ENCODE assay signal across 8 cellular contexts in genomic region chr2:234495076-234495800, GRCh38. TPM values are rescaled to one million over a fixed set of nuclear protein-coding genes. Genes with fewer than 3 reads are reported as not detected.
DNase-seq lines count a peak whose midpoint lies in the region; ATAC-seq and TF ChIP-seq lines count a peak whose summit lies in the region.

No MANE protein-coding gene starts in this region.

- no peak for ATAC-seq in activated naive CD4-positive, alpha-beta T cell treated with anti-CD3 and anti-CD28 coated beads, Interleukin-2, amount 50 U/mL, for 72 hours
- no peak for ATAC-seq in stimulated activated naive B cell treated with anti-CD40 and anti-IgM and Interleukin-4, amounts not matched to agents 10 μg/mL and 1 μg/mL and 100 μg/mL, for 72 hours (replicated peaks)
- no peak for ATAC-seq in HG03378 (IDR thresholded peaks at IDR 0.05; ENCODE audit: unreplicated experiment)

- TF ChIP-seq CTCF in HFFc6 (IDR thresholded peaks at IDR 0.05), result no peak
- no peak for TF ChIP-seq CTCF in GM10248 (IDR thresholded peaks at IDR 0.05; ENCODE audit: control extremely low read depth, extremely low read depth, low read depth, missing control alignments)

- no peaks in the 10 kb centered on the region for H3K9me3 ChIP-seq in iPS-15b (ENCODE audit: control insufficient read depth, insufficient read depth, low read length)

- peaks cover 4% of the 10 kb centered on the region; the same call in 1 of the 2 replicates for H3K9me3 Mint-ChIP-seq in HFFc6
- no peaks in the 10 kb centered on the region for H3K9me3 Mint-ChIP-seq in activated naive CD4-positive, alpha-beta T cell treated with anti-CD3 and anti-CD28 coated beads, Interleukin-2, amount 50 U/mL, for 72 hours
- no peaks in the 10 kb centered on the region for H3K9me3 Mint-ChIP-seq in stimulated activated naive B cell treated with anti-CD40 and anti-IgM and Interleukin-4, amounts not matched to agents 10 μg/mL and 1 μg/mL and 100 μg/mL, for 72 hours

- CTCF ChIA-PET in GM10248 (lab: Yijun Ruan, JAX), result interaction anchor here (0.9 to 3.4 kb wide), 3 partner anchors 13 to 206 kb away, joined by 3 to 25 read pairs (median 5); no protein-coding TSS in a partner anchor

- no peaks in the 10 kb centered on the region for H3K36me3 ChIP-seq in iPS-15b (ENCODE audit: control insufficient read depth, insufficient read depth, low read length)

- H3K36me3 Mint-ChIP-seq in HFFc6 (ENCODE audit: low read depth), result peaks cover 6% of the 10 kb centered on the region
- peaks cover 26 to 39% of the 10 kb centered on the region in 2 donors for H3K36me3 Mint-ChIP-seq in activated naive CD4-positive, alpha-beta T cell treated with anti-CD3 and anti-CD28 coated beads, Interleukin-2, amount 50 U/mL, for 72 hours
- peaks cover 2 to 17% of the 10 kb centered on the region in 2 donors for H3K36me3 Mint-ChIP-seq in stimulated activated naive B cell treated with anti-CD40 and anti-IgM and Interleukin-4, amounts not matched to agents 10 μg/mL and 1 μg/mL and 100 μg/mL, for 72 hours

- no peak overlapping the region for H3K27ac Mint-ChIP-seq in HFFc6
- peak overlapping the region; percentile 97 for H3K27ac Mint-ChIP-seq in activated naive CD4-positive, alpha-beta T cell treated with anti-CD3 and anti-CD28 coated beads, Interleukin-2, amount 50 U/mL, for 72 hours
- H3K27ac Mint-ChIP-seq in stimulated activated naive B cell treated with anti-CD40 and anti-IgM and Interleukin-4, amounts not matched to agents 10 μg/mL and 1 μg/mL and 100 μg/mL, for 72 hours, result peak overlapping the region; percentile 31

- POLR2A ChIA-PET in GM10248 (lab: Yijun Ruan, JAX), result no interaction called here

- H3K27me3 ChIP-seq in iPS-15b (ENCODE audit: control insufficient read depth, insufficient read depth, low read length), result peaks cover 32% of the 10 kb centered on the region

- peak overlapping the region; percentile 40 for H3K9ac ChIP-seq in iPS-15b (ENCODE audit: low read depth, low read length)

- H3K4me3 Mint-ChIP-seq in HFFc6, result peak overlapping the region; percentile 93
- peak overlapping the region; percentile 84 to 93 for H3K4me3 Mint-ChIP-seq in stimulated activated naive B cell treated with anti-CD40 and anti-IgM and Interleukin-4, amounts not matched to agents 10 μg/mL and 1 μg/mL and 100 μg/mL, for 72 hours

- H3K27me3 Mint-ChIP-seq in HFFc6 (ENCODE audit: insufficient read depth), result no peaks in the 10 kb centered on the region
- no peaks in the 10 kb centered on the region for H3K27me3 Mint-ChIP-seq in stimulated activated naive B cell treated with anti-CD40 and anti-IgM and Interleukin-4, amounts not matched to agents 10 μg/mL and 1 μg/mL and 100 μg/mL, for 72 hours

- peaks cover 34% of the 10 kb centered on the region for H3K4me1 Mint-ChIP-seq in HFFc6 (ENCODE audit: low read depth)
- H3K4me1 Mint-ChIP-seq in stimulated activated naive B cell treated with anti-CD40 and anti-IgM and Interleukin-4, amounts not matched to agents 10 μg/mL and 1 μg/mL and 100 μg/mL, for 72 hours, result peaks cover 42 to 57% of the 10 kb centered on the region in 2 donors

- H3K4me3 ChIP-seq in iPS-15b (ENCODE audit: low read depth, low read length), result peak overlapping the region; percentile 93

- H3K4me1 ChIP-seq in iPS-15b (ENCODE audit: control insufficient read depth, insufficient read depth, low read length), result no peaks in the 10 kb centered on the region

- peak; percentile 38 for DNase-seq in AG08395 (ENCODE audit: low spot score)
- DNase-seq in HFFc6, result no peak
- no peak for DNase-seq in activated naive CD4-positive, alpha-beta T cell treated with anti-CD3 and anti-CD28 coated beads, Interleukin-2, amount 50 U/mL, for 72 hours (ENCODE audit: low spot score in 2 of 2)
- no peak for DNase-seq in stimulated activated naive B cell treated with anti-CD40 and anti-IgM and Interleukin-4, amounts not matched to agents 10 μg/mL and 1 μg/mL and 100 μg/mL, for 72 hours
- DNase-seq in GM10248 (ENCODE audit: extremely low spot score), result no peak
- DNase-seq in stimulated activated CD4-positive, alpha-beta T cell treated with anti-CD3 and anti-CD28 coated beads, Interleukin-12 subunit alpha, Interleukin-12 subunit beta, amount 100 ng/mL, for 4 hours, result no peak

RNA-seq across cellular contexts. Expression of gene ARL4C, which starts 1.6 kb away (rescaled TPM):
- total RNA-seq in HFFc6 (2021; fragmentation: NEBNext Ultra II Directional; extraction: Animal tissue kit (Norgen Biotek cat#: 25700)), result 1 to 10 TPM; 3.6 to 6.5 (median 6.0) TPM
- total RNA-seq in activated naive CD4-positive, alpha-beta T cell treated with anti-CD3 and anti-CD28 coated beads, Interleukin-2, amount 50 U/mL, for 72 hours, result 10 to 100 TPM; 26.1 to 50.0 TPM
